8 cellular contexts compared by ENCODE assay signal in genomic region chr5:148733601-148734438, GRCh38.
DNase-seq lines count a peak whose midpoint lies in the region; ATAC-seq and TF ChIP-seq lines count a peak whose summit lies in the region.

No MANE protein-coding gene starts in this region.

- TF ChIP-seq CTCF in lower lobe of right lung (IDR thresholded peaks at IDR 0.05), result peak; percentile 71

- no peaks in the 10 kb centered on the region for H3K36me3 Mint-ChIP-seq in activated CD4-positive, alpha-beta T cell treated with anti-CD3 and anti-CD28 coated beads, Interleukin-2, amount 10 ng/mL, durations not matched to agents 7 days and 5 days (ENCODE audit: low read depth)

- no peaks in the 10 kb centered on the region for H3K9me3 ChIP-seq in lower lobe of right lung

- peaks cover 10% of the 10 kb centered on the region for H3K4me1 ChIP-seq in lower lobe of right lung

- H3K27ac Mint-ChIP-seq in activated CD4-positive, alpha-beta T cell treated with anti-CD3 and anti-CD28 coated beads, Interleukin-2, amount 10 ng/mL, durations not matched to agents 7 days and 5 days, result no peak overlapping the region

- POLR2A ChIA-PET in activated CD4-positive, alpha-beta T cell treated with anti-CD3 and anti-CD28 coated beads, Interleukin-2, amount 10 ng/mL, durations not matched to agents 7 days and 5 days (lab: Charles Lee), result interaction anchor here (1.2 kb wide), 1 partner anchor 224 kb away, joined by 3 read pairs; no protein-coding TSS in a partner anchor

- H3K27ac ChIP-seq in lower lobe of right lung, result no peak overlapping the region

- H3K9me3 Mint-ChIP-seq in activated CD4-positive, alpha-beta T cell treated with anti-CD3 and anti-CD28 coated beads, Interleukin-2, amount 10 ng/mL, durations not matched to agents 7 days and 5 days, result no peaks in the 10 kb centered on the region

- H3K27me3 Mint-ChIP-seq in activated CD4-positive, alpha-beta T cell treated with anti-CD3 and anti-CD28 coated beads, Interleukin-2, amount 10 ng/mL, durations not matched to agents 7 days and 5 days, result peaks cover 4% of the 10 kb centered on the region

- H3K4me3 Mint-ChIP-seq in activated CD4-positive, alpha-beta T cell treated with anti-CD3 and anti-CD28 coated beads, Interleukin-2, amount 10 ng/mL, durations not matched to agents 7 days and 5 days, result no peak overlapping the region

- H3K4me3 ChIP-seq in lower lobe of right lung, result no peak overlapping the region

- H3K36me3 ChIP-seq in lower lobe of right lung, result no peaks in the 10 kb centered on the region

- ATAC-seq in lower lobe of right lung (peak; percentile 68 to 79), GM19324 (IDR thresholded peaks at IDR 0.05; ENCODE audit: low FRiP score, unreplicated experiment) (no peak)

- intact Hi-C loops in lower lobe of right lung (cut with DNase I), result loop anchor here (5.0 to 10.0 kb wide), 3 partner anchors 271 to 378 kb away; no protein-coding TSS in a partner anchor

- CTCF ChIA-PET in activated CD4-positive, alpha-beta T cell treated with anti-CD3 and anti-CD28 coated beads, Interleukin-2, amount 10 ng/mL, durations not matched to agents 7 days and 5 days (lab: Charles Lee), result interaction anchor here (0.6 to 5.4 kb wide), 11 partner anchors 9 to 535 kb away, joined by 3 to 35 read pairs (median 3); no protein-coding TSS in a partner anchor

- DNase-seq in CD1c-positive myeloid dendritic cell (ENCODE audit: extremely low spot score) (peak; percentile 81), H4 (ENCODE audit: low spot score) (peak; percentile 79), NCI-H460 (ENCODE audit: extremely low read depth, low read depth) (peak; percentile 79), dermis microvascular lymphatic vessel endothelial cell (ENCODE audit: low read depth in 2 of 2) (peak; percentile 78 to 89), lower lobe of right lung (peak; percentile 67)
- DNase-seq in activated CD4-positive, alpha-beta T cell treated with anti-CD3 and anti-CD28 coated beads, Interleukin-2, amount 10 ng/mL, durations not matched to agents 7 days and 5 days, result peak; percentile 81
- DNase-seq in stimulated activated CD4-positive, alpha-beta T cell treated with anti-CD3 and anti-CD28 coated beads, TNF-alpha, amount 100 ng/mL, for 48 hours (ENCODE audit: low read depth in 3 of 3), result peak; percentile 38 to 68 (median 60)

- H3K27me3 ChIP-seq in lower lobe of right lung (ENCODE audit: low read depth), result no peaks in the 10 kb centered on the region

- H3K4me1 Mint-ChIP-seq in activated CD4-positive, alpha-beta T cell treated with anti-CD3 and anti-CD28 coated beads, Interleukin-2, amount 10 ng/mL, durations not matched to agents 7 days and 5 days, result peaks cover 4% of the 10 kb centered on the region
